Comparison of ENCODE assay signal across 1 cellular context in the genomic region with DNA sequence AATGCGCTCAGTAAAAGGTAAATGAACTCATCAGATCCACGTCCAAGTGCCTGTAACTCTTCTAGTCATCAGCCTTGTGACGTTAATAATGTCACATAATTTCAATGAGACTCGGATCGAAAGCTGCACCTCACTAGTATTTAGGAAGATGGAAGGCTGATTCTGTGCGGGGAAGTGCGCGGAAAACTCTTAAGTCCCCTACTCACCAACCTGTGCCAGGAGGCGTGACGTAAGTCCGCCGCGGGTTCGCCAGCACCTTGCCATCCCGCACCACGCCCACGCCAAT.
A peak's percentile ranks its signal among the peaks of the same experiment; 100 is the strongest.
TF ChIP-seq lines count a peak whose summit lies in the region.

No MANE protein-coding gene starts in this region.

TF ChIP-seq in GM12878, 131 proteins besides CTCF, POLR2A, EP300 and RAD21 (continues in another document):
- TF ChIP-seq CHD4 (IDR thresholded peaks at IDR 0.05) = no peak
- TF ChIP-seq, protein P1, sequence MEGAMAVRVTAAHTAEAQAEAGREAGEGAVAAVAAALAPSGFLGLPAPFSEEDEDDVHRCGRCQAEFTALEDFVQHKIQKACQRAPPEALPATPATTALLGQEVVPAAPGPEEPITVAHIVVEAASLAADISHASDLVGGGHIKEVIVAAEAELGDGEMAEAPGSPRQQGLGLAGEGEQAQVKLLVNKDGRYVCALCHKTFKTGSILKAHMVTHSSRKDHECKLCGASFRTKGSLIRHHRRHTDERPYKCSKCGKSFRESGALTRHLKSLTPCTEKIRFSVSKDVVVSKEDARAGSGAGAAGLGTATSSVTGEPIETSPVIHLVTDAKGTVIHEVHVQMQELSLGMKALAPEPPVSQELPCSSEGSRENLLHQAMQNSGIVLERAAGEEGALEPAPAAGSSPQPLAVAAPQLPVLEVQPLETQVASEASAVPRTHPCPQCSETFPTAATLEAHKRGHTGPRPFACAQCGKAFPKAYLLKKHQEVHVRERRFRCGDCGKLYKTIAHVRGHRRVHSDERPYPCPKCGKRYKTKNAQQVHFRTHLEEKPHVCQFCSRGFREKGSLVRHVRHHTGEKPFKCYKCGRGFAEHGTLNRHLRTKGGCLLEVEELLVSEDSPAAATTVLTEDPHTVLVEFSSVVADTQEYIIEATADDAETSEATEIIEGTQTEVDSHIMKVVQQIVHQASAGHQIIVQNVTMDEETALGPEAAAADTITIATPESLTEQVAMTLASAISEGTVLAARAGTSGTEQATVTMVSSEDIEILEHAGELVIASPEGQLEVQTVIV (IDR thresholded peaks at IDR 0.05; ENCODE audit: borderline replicate concordance, partially characterized antibody) = no peak
- TF ChIP-seq, protein P2, sequence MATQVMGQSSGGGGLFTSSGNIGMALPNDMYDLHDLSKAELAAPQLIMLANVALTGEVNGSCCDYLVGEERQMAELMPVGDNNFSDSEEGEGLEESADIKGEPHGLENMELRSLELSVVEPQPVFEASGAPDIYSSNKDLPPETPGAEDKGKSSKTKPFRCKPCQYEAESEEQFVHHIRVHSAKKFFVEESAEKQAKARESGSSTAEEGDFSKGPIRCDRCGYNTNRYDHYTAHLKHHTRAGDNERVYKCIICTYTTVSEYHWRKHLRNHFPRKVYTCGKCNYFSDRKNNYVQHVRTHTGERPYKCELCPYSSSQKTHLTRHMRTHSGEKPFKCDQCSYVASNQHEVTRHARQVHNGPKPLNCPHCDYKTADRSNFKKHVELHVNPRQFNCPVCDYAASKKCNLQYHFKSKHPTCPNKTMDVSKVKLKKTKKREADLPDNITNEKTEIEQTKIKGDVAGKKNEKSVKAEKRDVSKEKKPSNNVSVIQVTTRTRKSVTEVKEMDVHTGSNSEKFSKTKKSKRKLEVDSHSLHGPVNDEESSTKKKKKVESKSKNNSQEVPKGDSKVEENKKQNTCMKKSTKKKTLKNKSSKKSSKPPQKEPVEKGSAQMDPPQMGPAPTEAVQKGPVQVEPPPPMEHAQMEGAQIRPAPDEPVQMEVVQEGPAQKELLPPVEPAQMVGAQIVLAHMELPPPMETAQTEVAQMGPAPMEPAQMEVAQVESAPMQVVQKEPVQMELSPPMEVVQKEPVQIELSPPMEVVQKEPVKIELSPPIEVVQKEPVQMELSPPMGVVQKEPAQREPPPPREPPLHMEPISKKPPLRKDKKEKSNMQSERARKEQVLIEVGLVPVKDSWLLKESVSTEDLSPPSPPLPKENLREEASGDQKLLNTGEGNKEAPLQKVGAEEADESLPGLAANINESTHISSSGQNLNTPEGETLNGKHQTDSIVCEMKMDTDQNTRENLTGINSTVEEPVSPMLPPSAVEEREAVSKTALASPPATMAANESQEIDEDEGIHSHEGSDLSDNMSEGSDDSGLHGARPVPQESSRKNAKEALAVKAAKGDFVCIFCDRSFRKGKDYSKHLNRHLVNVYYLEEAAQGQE (IDR thresholded peaks at IDR 0.05; ENCODE audit: low read depth, low read length) = no peak
- TF ChIP-seq CEBPB (IDR thresholded peaks at IDR 0.05; ENCODE audit: borderline replicate concordance in 1 of 2, low read depth in 2 of 2, low read length in 2 of 2) = no peak
- TF ChIP-seq IKZF2 (IDR thresholded peaks at IDR 0.05) = no peak; a peak in 1 of 4 replicates
- TF ChIP-seq CREM (IDR thresholded peaks at IDR 0.05; ENCODE audit: low read depth) = peak; percentile 86
- TF ChIP-seq, protein P3, sequence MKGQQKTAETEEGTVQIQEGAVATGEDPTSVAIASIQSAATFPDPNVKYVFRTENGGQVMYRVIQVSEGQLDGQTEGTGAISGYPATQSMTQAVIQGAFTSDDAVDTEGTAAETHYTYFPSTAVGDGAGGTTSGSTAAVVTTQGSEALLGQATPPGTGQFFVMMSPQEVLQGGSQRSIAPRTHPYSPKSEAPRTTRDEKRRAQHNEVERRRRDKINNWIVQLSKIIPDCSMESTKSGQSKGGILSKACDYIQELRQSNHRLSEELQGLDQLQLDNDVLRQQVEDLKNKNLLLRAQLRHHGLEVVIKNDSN (IDR thresholded peaks at IDR 0.05; ENCODE audit: borderline replicate concordance, extremely low read length, insufficient read depth, low read depth, low read length) = no peak
- TF ChIP-seq ETV6 (conservative IDR thresholded peaks at IDR 0.05 in 1 of 2, IDR thresholded peaks at IDR 0.05 in 1 of 2; ENCODE audit: borderline replicate concordance in 1 of 2, low read depth in 1 of 2) = no peak
- no peak for TF ChIP-seq ZSCAN29 (IDR thresholded peaks at IDR 0.05)
- TF ChIP-seq YY1 (IDR thresholded peaks at IDR 0.05; ENCODE audit: low read depth, low read length) = no peak
- TF ChIP-seq HDAC2 (IDR thresholded peaks at IDR 0.05) = no peak
- peak; percentile 64; the same call in 1 of the 2 replicates for TF ChIP-seq ATF7 (IDR thresholded peaks at IDR 0.05; ENCODE audit: low read depth)
- TF ChIP-seq, protein P4, sequence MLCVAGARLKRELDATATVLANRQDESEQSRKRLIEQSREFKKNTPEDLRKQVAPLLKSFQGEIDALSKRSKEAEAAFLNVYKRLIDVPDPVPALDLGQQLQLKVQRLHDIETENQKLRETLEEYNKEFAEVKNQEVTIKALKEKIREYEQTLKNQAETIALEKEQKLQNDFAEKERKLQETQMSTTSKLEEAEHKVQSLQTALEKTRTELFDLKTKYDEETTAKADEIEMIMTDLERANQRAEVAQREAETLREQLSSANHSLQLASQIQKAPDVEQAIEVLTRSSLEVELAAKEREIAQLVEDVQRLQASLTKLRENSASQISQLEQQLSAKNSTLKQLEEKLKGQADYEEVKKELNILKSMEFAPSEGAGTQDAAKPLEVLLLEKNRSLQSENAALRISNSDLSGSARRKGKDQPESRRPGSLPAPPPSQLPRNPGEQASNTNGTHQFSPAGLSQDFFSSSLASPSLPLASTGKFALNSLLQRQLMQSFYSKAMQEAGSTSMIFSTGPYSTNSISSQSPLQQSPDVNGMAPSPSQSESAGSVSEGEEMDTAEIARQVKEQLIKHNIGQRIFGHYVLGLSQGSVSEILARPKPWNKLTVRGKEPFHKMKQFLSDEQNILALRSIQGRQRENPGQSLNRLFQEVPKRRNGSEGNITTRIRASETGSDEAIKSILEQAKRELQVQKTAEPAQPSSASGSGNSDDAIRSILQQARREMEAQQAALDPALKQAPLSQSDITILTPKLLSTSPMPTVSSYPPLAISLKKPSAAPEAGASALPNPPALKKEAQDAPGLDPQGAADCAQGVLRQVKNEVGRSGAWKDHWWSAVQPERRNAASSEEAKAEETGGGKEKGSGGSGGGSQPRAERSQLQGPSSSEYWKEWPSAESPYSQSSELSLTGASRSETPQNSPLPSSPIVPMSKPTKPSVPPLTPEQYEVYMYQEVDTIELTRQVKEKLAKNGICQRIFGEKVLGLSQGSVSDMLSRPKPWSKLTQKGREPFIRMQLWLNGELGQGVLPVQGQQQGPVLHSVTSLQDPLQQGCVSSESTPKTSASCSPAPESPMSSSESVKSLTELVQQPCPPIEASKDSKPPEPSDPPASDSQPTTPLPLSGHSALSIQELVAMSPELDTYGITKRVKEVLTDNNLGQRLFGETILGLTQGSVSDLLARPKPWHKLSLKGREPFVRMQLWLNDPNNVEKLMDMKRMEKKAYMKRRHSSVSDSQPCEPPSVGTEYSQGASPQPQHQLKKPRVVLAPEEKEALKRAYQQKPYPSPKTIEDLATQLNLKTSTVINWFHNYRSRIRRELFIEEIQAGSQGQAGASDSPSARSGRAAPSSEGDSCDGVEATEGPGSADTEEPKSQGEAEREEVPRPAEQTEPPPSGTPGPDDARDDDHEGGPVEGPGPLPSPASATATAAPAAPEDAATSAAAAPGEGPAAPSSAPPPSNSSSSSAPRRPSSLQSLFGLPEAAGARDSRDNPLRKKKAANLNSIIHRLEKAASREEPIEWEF (IDR thresholded peaks at IDR 0.05; ENCODE audit: insufficient replicate concordance, low read depth, low read length) = no peak
- TF ChIP-seq, protein P5, sequence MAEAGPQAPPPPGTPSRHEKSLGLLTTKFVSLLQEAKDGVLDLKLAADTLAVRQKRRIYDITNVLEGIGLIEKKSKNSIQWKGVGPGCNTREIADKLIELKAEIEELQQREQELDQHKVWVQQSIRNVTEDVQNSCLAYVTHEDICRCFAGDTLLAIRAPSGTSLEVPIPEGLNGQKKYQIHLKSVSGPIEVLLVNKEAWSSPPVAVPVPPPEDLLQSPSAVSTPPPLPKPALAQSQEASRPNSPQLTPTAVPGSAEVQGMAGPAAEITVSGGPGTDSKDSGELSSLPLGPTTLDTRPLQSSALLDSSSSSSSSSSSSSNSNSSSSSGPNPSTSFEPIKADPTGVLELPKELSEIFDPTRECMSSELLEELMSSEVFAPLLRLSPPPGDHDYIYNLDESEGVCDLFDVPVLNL (IDR thresholded peaks at IDR 0.05; ENCODE audit: low read depth, low read length) = no peak
- 0 out of 2 replicates have a peak, but pooled peaks have one; percentile 21 for TF ChIP-seq JUND (IDR thresholded peaks at IDR 0.05; ENCODE audit: low read depth, low read length)
- no peak for TF ChIP-seq BCL11A (IDR thresholded peaks at IDR 0.05; ENCODE audit: low read depth, low read length)
- TF ChIP-seq, protein P6, sequence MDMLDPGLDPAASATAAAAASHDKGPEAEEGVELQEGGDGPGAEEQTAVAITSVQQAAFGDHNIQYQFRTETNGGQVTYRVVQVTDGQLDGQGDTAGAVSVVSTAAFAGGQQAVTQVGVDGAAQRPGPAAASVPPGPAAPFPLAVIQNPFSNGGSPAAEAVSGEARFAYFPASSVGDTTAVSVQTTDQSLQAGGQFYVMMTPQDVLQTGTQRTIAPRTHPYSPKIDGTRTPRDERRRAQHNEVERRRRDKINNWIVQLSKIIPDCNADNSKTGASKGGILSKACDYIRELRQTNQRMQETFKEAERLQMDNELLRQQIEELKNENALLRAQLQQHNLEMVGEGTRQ (IDR thresholded peaks at IDR 0.05; ENCODE audit: borderline replicate concordance, low read depth, low read length) = no peak
- TF ChIP-seq IRF4 (IDR thresholded peaks at IDR 0.05; ENCODE audit: low read depth, low read length) = no peak
- no peak for TF ChIP-seq NR2C2 (IDR thresholded peaks at IDR 0.05; ENCODE audit: borderline replicate concordance, control insufficient read depth, insufficient read length, low read depth)
- TF ChIP-seq, protein P7, sequence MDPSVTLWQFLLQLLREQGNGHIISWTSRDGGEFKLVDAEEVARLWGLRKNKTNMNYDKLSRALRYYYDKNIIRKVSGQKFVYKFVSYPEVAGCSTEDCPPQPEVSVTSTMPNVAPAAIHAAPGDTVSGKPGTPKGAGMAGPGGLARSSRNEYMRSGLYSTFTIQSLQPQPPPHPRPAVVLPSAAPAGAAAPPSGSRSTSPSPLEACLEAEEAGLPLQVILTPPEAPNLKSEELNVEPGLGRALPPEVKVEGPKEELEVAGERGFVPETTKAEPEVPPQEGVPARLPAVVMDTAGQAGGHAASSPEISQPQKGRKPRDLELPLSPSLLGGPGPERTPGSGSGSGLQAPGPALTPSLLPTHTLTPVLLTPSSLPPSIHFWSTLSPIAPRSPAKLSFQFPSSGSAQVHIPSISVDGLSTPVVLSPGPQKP (IDR thresholded peaks at IDR 0.05; ENCODE audit: low read depth, low read length) = no peak
- TF ChIP-seq, protein P8, sequence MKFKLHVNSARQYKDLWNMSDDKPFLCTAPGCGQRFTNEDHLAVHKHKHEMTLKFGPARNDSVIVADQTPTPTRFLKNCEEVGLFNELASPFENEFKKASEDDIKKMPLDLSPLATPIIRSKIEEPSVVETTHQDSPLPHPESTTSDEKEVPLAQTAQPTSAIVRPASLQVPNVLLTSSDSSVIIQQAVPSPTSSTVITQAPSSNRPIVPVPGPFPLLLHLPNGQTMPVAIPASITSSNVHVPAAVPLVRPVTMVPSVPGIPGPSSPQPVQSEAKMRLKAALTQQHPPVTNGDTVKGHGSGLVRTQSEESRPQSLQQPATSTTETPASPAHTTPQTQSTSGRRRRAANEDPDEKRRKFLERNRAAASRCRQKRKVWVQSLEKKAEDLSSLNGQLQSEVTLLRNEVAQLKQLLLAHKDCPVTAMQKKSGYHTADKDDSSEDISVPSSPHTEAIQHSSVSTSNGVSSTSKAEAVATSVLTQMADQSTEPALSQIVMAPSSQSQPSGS (IDR thresholded peaks at IDR 0.05; ENCODE audit: low read length) = no peak
- no peak for TF ChIP-seq MYB (IDR thresholded peaks at IDR 0.05; ENCODE audit: borderline replicate concordance, low read depth, low read length)
- no peak for TF ChIP-seq SMC3 (IDR thresholded peaks at IDR 0.05; ENCODE audit: borderline replicate concordance, low read length)
- TF ChIP-seq RUNX3 (IDR thresholded peaks at IDR 0.05; ENCODE audit: low read length) = no peak
- no peak for TF ChIP-seq PML (IDR thresholded peaks at IDR 0.05; ENCODE audit: low read length)
- TF ChIP-seq FOXK2 (IDR thresholded peaks at IDR 0.05) = no peak
- TF ChIP-seq, protein P9, sequence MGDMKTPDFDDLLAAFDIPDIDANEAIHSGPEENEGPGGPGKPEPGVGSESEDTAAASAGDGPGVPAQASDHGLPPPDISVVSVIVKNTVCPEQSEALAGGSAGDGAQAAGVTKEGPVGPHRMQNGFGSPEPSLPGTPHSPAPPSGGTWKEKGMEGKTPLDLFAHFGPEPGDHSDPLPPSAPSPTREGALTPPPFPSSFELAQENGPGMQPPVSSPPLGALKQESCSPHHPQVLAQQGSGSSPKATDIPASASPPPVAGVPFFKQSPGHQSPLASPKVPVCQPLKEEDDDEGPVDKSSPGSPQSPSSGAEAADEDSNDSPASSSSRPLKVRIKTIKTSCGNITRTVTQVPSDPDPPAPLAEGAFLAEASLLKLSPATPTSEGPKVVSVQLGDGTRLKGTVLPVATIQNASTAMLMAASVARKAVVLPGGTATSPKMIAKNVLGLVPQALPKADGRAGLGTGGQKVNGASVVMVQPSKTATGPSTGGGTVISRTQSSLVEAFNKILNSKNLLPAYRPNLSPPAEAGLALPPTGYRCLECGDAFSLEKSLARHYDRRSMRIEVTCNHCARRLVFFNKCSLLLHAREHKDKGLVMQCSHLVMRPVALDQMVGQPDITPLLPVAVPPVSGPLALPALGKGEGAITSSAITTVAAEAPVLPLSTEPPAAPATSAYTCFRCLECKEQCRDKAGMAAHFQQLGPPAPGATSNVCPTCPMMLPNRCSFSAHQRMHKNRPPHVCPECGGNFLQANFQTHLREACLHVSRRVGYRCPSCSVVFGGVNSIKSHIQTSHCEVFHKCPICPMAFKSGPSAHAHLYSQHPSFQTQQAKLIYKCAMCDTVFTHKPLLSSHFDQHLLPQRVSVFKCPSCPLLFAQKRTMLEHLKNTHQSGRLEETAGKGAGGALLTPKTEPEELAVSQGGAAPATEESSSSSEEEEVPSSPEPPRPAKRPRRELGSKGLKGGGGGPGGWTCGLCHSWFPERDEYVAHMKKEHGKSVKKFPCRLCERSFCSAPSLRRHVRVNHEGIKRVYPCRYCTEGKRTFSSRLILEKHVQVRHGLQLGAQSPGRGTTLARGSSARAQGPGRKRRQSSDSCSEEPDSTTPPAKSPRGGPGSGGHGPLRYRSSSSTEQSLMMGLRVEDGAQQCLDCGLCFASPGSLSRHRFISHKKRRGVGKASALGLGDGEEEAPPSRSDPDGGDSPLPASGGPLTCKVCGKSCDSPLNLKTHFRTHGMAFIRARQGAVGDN (IDR thresholded peaks at IDR 0.05) = 0 out of 2 replicates have a peak, but pooled peaks have one; percentile 16
- TF ChIP-seq EGR1 (IDR thresholded peaks at IDR 0.05; ENCODE audit: borderline replicate concordance in 1 of 2, low read depth in 2 of 2, low read length in 2 of 2) = no peak; a peak in 1 of 3 replicates
- TF ChIP-seq CREB1 (IDR thresholded peaks at IDR 0.05; ENCODE audit: low read depth) = peak; percentile 54; the same call in 1 of the 2 replicates
- TF ChIP-seq ZNF274 (IDR thresholded peaks at IDR 0.05; ENCODE audit: insufficient read depth, insufficient read length) = no peak
- TF ChIP-seq SIX5 (IDR thresholded peaks at IDR 0.05; ENCODE audit: low read depth, low read length, severe bottlenecking) = no peak
- no peak for TF ChIP-seq CHD2 (IDR thresholded peaks at IDR 0.05; ENCODE audit: borderline replicate concordance, low read depth, low read length)
- no peak for TF ChIP-seq TCF12 (IDR thresholded peaks at IDR 0.05; ENCODE audit: low read depth, low read length)
